Comparison of ENCODE assay signal across 8 cellular contexts in the genomic region with DNA sequence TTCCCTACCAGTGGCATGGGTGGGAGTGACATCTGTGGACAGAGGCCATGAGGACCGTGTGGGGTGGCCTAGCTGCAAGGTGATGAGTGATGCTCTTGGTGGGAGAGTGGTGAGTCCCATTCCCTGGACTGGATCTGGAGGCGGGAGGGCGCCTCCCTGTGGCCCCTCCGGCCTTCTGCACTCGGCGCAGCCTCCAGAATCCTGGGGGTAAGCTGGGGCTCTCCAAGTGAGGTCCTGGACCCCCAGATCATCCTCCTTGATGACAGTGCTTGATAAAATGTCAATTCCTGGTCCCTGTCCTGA.
DNase-seq lines count a peak whose midpoint lies in the region; ATAC-seq lines count a peak whose summit lies in the region.

No MANE protein-coding gene starts in this region.

- H3K27ac Mint-ChIP-seq in effector memory CD8-positive, alpha-beta T cell = peak overlapping the region; percentile 88

- H3K27me3 Mint-ChIP-seq in effector memory CD8-positive, alpha-beta T cell = no peaks in the 10 kb centered on the region

- H3K4me3 ChIP-seq in rectal smooth muscle tissue (ENCODE audit: low read length) = peak overlapping the region; percentile 62

- peaks cover 47% of the 10 kb centered on the region for H3K36me3 Mint-ChIP-seq in effector memory CD8-positive, alpha-beta T cell (ENCODE audit: insufficient read depth)

- DNase-seq in SKM-1 (lab: John Stamatoyannopoulos, UW; ENCODE audit: unreplicated experiment) (peak; percentile 25), SKM-1 treated with dmso at 0.1 percent for 144 hours (lab: John Stamatoyannopoulos, UW; ENCODE audit: unreplicated experiment) (no peak), NCI-H1694 treated with DMSO at 0.1 percent for 48 hours (lab: John Stamatoyannopoulos, UW) (peak; percentile 38), globus pallidus (ENCODE audit: low spot score) (no peak)
- DNase-seq in effector memory CD8-positive, alpha-beta T cell = no peak

- no peak overlapping the region for H3K27ac ChIP-seq in rectal smooth muscle tissue (ENCODE audit: low read depth, low read length)

- no peak for ATAC-seq in effector memory CD8-positive, alpha-beta T cell (replicated peaks)
- ATAC-seq in GM21423 (IDR thresholded peaks at IDR 0.05; ENCODE audit: unreplicated experiment) (no peak), GM21825 (IDR thresholded peaks at IDR 0.05; ENCODE audit: unreplicated experiment) (no peak)

- H3K4me1 Mint-ChIP-seq in effector memory CD8-positive, alpha-beta T cell (ENCODE audit: low read depth in 2 of 2) = peaks cover 67 to 69% of the 10 kb centered on the region in 2 donors

- no peaks in the 10 kb centered on the region for H3K36me3 ChIP-seq in rectal smooth muscle tissue (ENCODE audit: control insufficient read depth, insufficient read depth, low read length)

- H3K9me3 Mint-ChIP-seq in effector memory CD8-positive, alpha-beta T cell = no peaks in the 10 kb centered on the region

- H3K9ac ChIP-seq in rectal smooth muscle tissue (ENCODE audit: low read length) = no peak overlapping the region

- H3K4me1 ChIP-seq in rectal smooth muscle tissue (ENCODE audit: control insufficient read depth, insufficient read depth, low read length) = no peaks in the 10 kb centered on the region

- H3K27me3 ChIP-seq in rectal smooth muscle tissue (ENCODE audit: control insufficient read depth, insufficient read depth, low read length) = peaks cover 17% of the 10 kb centered on the region

- peak overlapping the region; percentile 68 to 85 for H3K4me3 Mint-ChIP-seq in effector memory CD8-positive, alpha-beta T cell

Comparison
In these comparisons a context has a peak if more than half of its experiments do, and no peak if none do; other contexts are left out.
1. DNase-seq: peak in SKM-1 (single experiment) and NCI-H1694 treated with DMSO at 0.1 percent for 48 hours (single experiment); none in SKM-1 treated with dmso at 0.1 percent for 144 hours (single experiment), effector memory CD8-positive, alpha-beta T cell (0 of 3) and globus pallidus (single experiment).